ENCODE assay signal across 15 cellular contexts in genomic region chr20:25280574-25281535, GRCh38. TPM values are rescaled to one million over a fixed set of nuclear protein-coding genes. Genes with fewer than 3 reads are reported as not detected.
DNase-seq lines count a peak whose midpoint lies in the region; ATAC-seq, FAIRE-seq and TF ChIP-seq lines count a peak whose summit lies in the region.
"Had no signal": no experiment of that assay in that cellular context is flagged by ENCODE, and none has a peak within 500 bp of the region (broad histone marks: within the 10 kb centered on the region; RNA-seq: fewer than 3 reads in every experiment).

No MANE protein-coding gene starts in this region.

- H3K27me3 Mint-ChIP-seq in HFFc6 (ENCODE audit: insufficient read depth), result peaks cover 5% of the 10 kb centered on the region
- H3K27me3 Mint-ChIP-seq: activated naive CD8-positive, alpha-beta T cell treated with anti-CD3 and anti-CD28 coated beads for 36 hours; CD8-positive, alpha-beta memory T cell had no signal

- intact Hi-C loops in kidney (cut with DNase I), result no loop called here
- intact Hi-C loops in gastrocnemius medialis (cut with DNase I; ENCODE audit: low total_unique reads), result no loop called here
- intact Hi-C loops in A673 (cut with micrococcal nuclease; ENCODE audit: unreplicated experiment), result no loop called here

- H3K4me1 ChIP-seq in kidney (ENCODE audit: control insufficient read depth in 1 of 2, insufficient read depth in 1 of 2, low read depth in 1 of 2, low read length in 2 of 2) (peaks cover 0 to 8% of the 10 kb centered on the region in 2 donors), gastrocnemius medialis (peaks cover 0 to 9% of the 10 kb centered on the region in 2 donors), SK-N-SH (ENCODE audit: control insufficient read depth in 1 of 2, insufficient read depth in 2 of 2, low read depth in 1 of 2, low read length in 1 of 2) (peaks cover 0 to 16% of the 10 kb centered on the region in 2 experiments; a peak in 1 of 4 replicates), A673 (ENCODE audit: insufficient read depth, low read length, poor library complexity, severe bottlenecking) (no peaks in the 10 kb centered on the region)
- H3K4me1 ChIP-seq: colonic mucosa had no signal

- TF ChIP-seq EP300 in SK-N-SH (IDR thresholded peaks at IDR 0.05; ENCODE audit: borderline replicate concordance in 1 of 2, low read depth in 1 of 2, low read length in 1 of 2), result no peak

- no peaks in the 10 kb centered on the region for H3K9me3 Mint-ChIP-seq in HFFc6
- H3K9me3 Mint-ChIP-seq: activated naive CD8-positive, alpha-beta T cell treated with anti-CD3 and anti-CD28 coated beads for 36 hours; CD8-positive, alpha-beta memory T cell had no signal

- no peaks in the 10 kb centered on the region for H3K9me2 ChIP-seq in SK-N-SH

- no peaks in the 10 kb centered on the region for H3K4me1 Mint-ChIP-seq in HFFc6 (ENCODE audit: low read depth)
- H3K4me1 Mint-ChIP-seq: activated naive CD8-positive, alpha-beta T cell treated with anti-CD3 and anti-CD28 coated beads for 36 hours; CD8-positive, alpha-beta memory T cell had no signal

- H3K36me3 Mint-ChIP-seq in HFFc6 (ENCODE audit: low read depth), result peaks cover 15% of the 10 kb centered on the region

- ATAC-seq in GM19452 (IDR thresholded peaks at IDR 0.05; ENCODE audit: unreplicated experiment) (peak; percentile 7), gastrocnemius medialis (no peak)
- ATAC-seq: stimulated activated naive CD8-positive, alpha-beta T cell treated with anti-CD3 and anti-CD28 coated beads, Interleukin-15, Interleukin-2, amounts not matched to agents 100 U/mL and 50 U/mL, for 24 hours had no signal

- no peak overlapping the region for H3K27ac Mint-ChIP-seq in HFFc6
- H3K27ac Mint-ChIP-seq: activated naive CD8-positive, alpha-beta T cell treated with anti-CD3 and anti-CD28 coated beads for 36 hours; CD8-positive, alpha-beta memory T cell had no signal

- CTCF ChIA-PET in SK-N-SH (lab: Yijun Ruan, JAX) (interaction anchor here (1.0 to 8.2 kb wide), 5 partner anchors 14 to 285 kb away, joined by 3 to 46 read pairs (median 7); partner anchors contain the start of gene PYGB), A673 (lab: Charles Lee) (no interaction called here)

- no peak overlapping the region for H3K4me3 ChIP-seq in kidney (ENCODE audit: low read length in 2 of 2)
- no peak overlapping the region for H3K4me3 ChIP-seq in gastrocnemius medialis
- H3K4me3 ChIP-seq in SK-N-SH (ENCODE audit: low read depth in 2 of 2, low read length in 1 of 2), result no peak overlapping the region
- no peak overlapping the region for H3K4me3 ChIP-seq in A673 (ENCODE audit: low read depth, low read length, poor library complexity, severe bottlenecking)
- H3K4me3 ChIP-seq: colonic mucosa had no signal

- TF ChIP-seq CTCF in VCaP (conservative IDR thresholded peaks at IDR 0.05) (no peak), kidney (IDR thresholded peaks at IDR 0.05; ENCODE audit: borderline replicate concordance, extremely low read depth, insufficient read depth) (no peak), gastrocnemius medialis (IDR thresholded peaks at IDR 0.05 in 4 of 5, conservative IDR thresholded peaks at IDR 0.05 in 1 of 5) (no peak), SK-N-SH (IDR thresholded peaks at IDR 0.05) (no peak), HFFc6 (IDR thresholded peaks at IDR 0.05) (no peak), A673 (conservative IDR thresholded peaks at IDR 0.05; ENCODE audit: low read depth, low read length) (no peak)

- TF ChIP-seq POLR2A in gastrocnemius medialis (IDR thresholded peaks at IDR 0.05), result no peak
- no peak for TF ChIP-seq POLR2A in GM12891 (IDR thresholded peaks at IDR 0.05; ENCODE audit: low read depth, low read length)

- H3F3A ChIP-seq in SK-N-SH (replicated peaks; ENCODE audit: insufficient read depth), result no peaks in the 10 kb centered on the region

- no peaks in the 10 kb centered on the region for H3K9me3 ChIP-seq in kidney (ENCODE audit: control insufficient read depth in 1 of 2, low read length in 2 of 2)
- no peaks in the 10 kb centered on the region for H3K9me3 ChIP-seq in gastrocnemius medialis
- H3K9me3 ChIP-seq in SK-N-SH, result no peaks in the 10 kb centered on the region
- no peaks in the 10 kb centered on the region for H3K9me3 ChIP-seq in A673 (ENCODE audit: low read depth, low read length, poor library complexity, severe bottlenecking)
- H3K9me3 ChIP-seq: colonic mucosa had no signal

- no peaks in the 10 kb centered on the region for H3K79me2 ChIP-seq in SK-N-SH (ENCODE audit: insufficient read depth)

- no peak for TF ChIP-seq RAD21 in SK-N-SH (IDR thresholded peaks at IDR 0.05; ENCODE audit: low read length)

- no peak overlapping the region for H3K4me3 Mint-ChIP-seq in HFFc6
- H3K4me3 Mint-ChIP-seq: activated naive CD8-positive, alpha-beta T cell treated with anti-CD3 and anti-CD28 coated beads for 36 hours; CD8-positive, alpha-beta memory T cell had no signal

- DNase-seq in kidney (peak; percentile 60), gastrocnemius medialis (peak; percentile 1 to 9), GM12891 (ENCODE audit: insufficient read length, low spot score) (no peak), SK-N-SH (no peak), HFFc6 (no peak), A673 (ENCODE audit: low spot score) (no peak)
- DNase-seq: activated naive CD8-positive, alpha-beta T cell treated with anti-CD3 and anti-CD28 coated beads for 36 hours; colonic mucosa; NCI-H1417 treated with DMSO at 0.1 percent for 48 hours; NCI-H524 treated with DMSO at 0.1 percent for 48 hours; stimulated activated naive CD8-positive, alpha-beta T cell treated with anti-CD3 and anti-CD28 coated beads, Interleukin-15, Interleukin-2, amounts not matched to agents 100 U/mL and 50 U/mL, for 24 hours; T1000 had no signal

- peak overlapping the region; percentile 94 for H3K27ac ChIP-seq in VCaP
- H3K27ac ChIP-seq in kidney (ENCODE audit: low read depth in 2 of 2, low read length in 2 of 2), result peak overlapping the region; percentile 53 to 63
- H3K27ac ChIP-seq in gastrocnemius medialis, result no peak overlapping the region
- H3K27ac ChIP-seq in SK-N-SH (ENCODE audit: low read depth in 2 of 2, low read length in 1 of 2), result peak overlapping the region in 1 of 2 experiments; percentile 72; a peak in 1 of 4 replicates
- no peak overlapping the region for H3K27ac ChIP-seq in A673 (ENCODE audit: low read depth, low read length, poor library complexity, severe bottlenecking)
- H3K27ac ChIP-seq: colonic mucosa had no signal

- H2AFZ ChIP-seq in SK-N-SH (ENCODE audit: low read depth), result no peak overlapping the region

- in situ Hi-C loops in gastrocnemius medialis (cut with MboI; ENCODE audit: low sequenced_read_pairs in 4 of 4), result loop anchor here in 1 of 4 donors (25.0 kb wide), 2 partner anchors 94 to 294 kb away; partner anchors contain the start of genes APMAP and ENTPD6

- 96% methylated on average over 28 of the region's 33 CpGs for WGBS in SK-N-SH (ENCODE audit: low lambda C conversion rate)

- POLR2A ChIA-PET in SK-N-SH (lab: Yijun Ruan, JAX) (interaction anchor here (0.6 to 1.3 kb wide), 3 partner anchors 27 to 33 kb away, joined by 5 to 6 read pairs (median 5); partner anchors contain the start of gene PYGB), A673 (lab: Charles Lee; ENCODE audit: low non-redundant PET) (no interaction called here)

- no TSS peak for BruUV-seq in A673 (replicated peaks; lab: Mats Ljungman, UMichigan)

- H3K36me3 ChIP-seq in kidney (ENCODE audit: control insufficient read depth in 1 of 2, insufficient read depth in 2 of 2, low read length in 2 of 2) (peaks cover 17 to 28% of the 10 kb centered on the region in 2 donors), gastrocnemius medialis (peaks cover 0 to 54% of the 10 kb centered on the region in 2 donors), SK-N-SH (replicated peaks in 1 of 2; ENCODE audit: control insufficient read depth in 1 of 2, insufficient read depth in 2 of 2, low read length in 1 of 2) (peaks cover 3 to 81% of the 10 kb centered on the region in 2 experiments), A673 (ENCODE audit: insufficient read depth, low read length, poor library complexity, severe bottlenecking) (no peaks in the 10 kb centered on the region)

- FAIRE-seq in kidney (lab: Jason Lieb, UNC), result no peak
- no peak for FAIRE-seq in GM12891 (lab: Jason Lieb, UNC)

- H4K20me1 ChIP-seq in SK-N-SH (ENCODE audit: insufficient read depth), result no peaks in the 10 kb centered on the region

- no peak overlapping the region for H3K4me2 ChIP-seq in SK-N-SH

- H3K27me3 ChIP-seq in gastrocnemius medialis (no peaks in the 10 kb centered on the region), SK-N-SH (ENCODE audit: insufficient read depth) (no peaks in the 10 kb centered on the region), A673 (replicated peaks; ENCODE audit: insufficient read depth, low read depth, low read length, poor library complexity) (no peaks in the 10 kb centered on the region)
- H3K27me3 ChIP-seq: colonic mucosa had no signal

- H3K9ac ChIP-seq in kidney (ENCODE audit: low read length in 2 of 2), result no peak overlapping the region
- no peak overlapping the region for H3K9ac ChIP-seq in SK-N-SH

TF ChIP-seq in GM12891, 5 proteins besides CTCF, POLR2A, EP300 and RAD21:
- no peak for TF ChIP-seq POLR2AphosphoS5 (IDR thresholded peaks at IDR 0.05; ENCODE audit: low read depth, low read length)
- TF ChIP-seq TAF1 (IDR thresholded peaks at IDR 0.05; ENCODE audit: low read depth, low read length), result no peak
- no peak for TF ChIP-seq POU2F2 (IDR thresholded peaks at IDR 0.05; ENCODE audit: low read depth, low read length)
- no peak for TF ChIP-seq PAX5 (IDR thresholded peaks at IDR 0.05; ENCODE audit: insufficient read depth, low read length, severe bottlenecking)
- TF ChIP-seq SPI1 (IDR thresholded peaks at IDR 0.05; ENCODE audit: low read depth, low read length), result no peak

TF ChIP-seq in SK-N-SH, 30 proteins besides CTCF, POLR2A, EP300 and RAD21:
- no peak for TF ChIP-seq EZH2phosphoT487 (IDR thresholded peaks at IDR 0.05; ENCODE audit: borderline replicate concordance, low read depth)

RNA-seq across cellular contexts. Expression of gene PYGB, which starts 33.0 kb away (rescaled TPM):
- total RNA-seq in kidney (176 TPM), gastrocnemius medialis (10 to 100 TPM; 13.6 to 50.7 (median 27.0) TPM), A673 (2021) (52.3 and 53.5 TPM in 2 replicates)
- polyA plus RNA-seq in kidney (ENCODE audit: insufficient read depth, low read depth, low replicate concordance) (50.9 TPM), SK-N-SH (2012; rRNA removed) (32.2 and 35.8 TPM in 2 replicates)
- polyA plus RNA-seq in GM12891 (2012; ENCODE audit: low read depth, missing spikeins), result 16.7 TPM
- polyA plus RNA-seq in SK-N-SH (2012; cell fraction: cytosol; rRNA removed), result 16.8 and 25.0 TPM in 2 replicates
- polyA plus RNA-seq in SK-N-SH (2012; cell fraction: nucleus; rRNA removed), result 75.6 and 77.6 TPM in 2 replicates
- 10 to 100 TPM; 65.4 to 75.6 (median 70.2) TPM for total RNA-seq in HFFc6 (2021; fragmentation: NEBNext Ultra II Directional; extraction: Animal tissue kit (Norgen Biotek cat#: 25700))

Comparison
In these comparisons a context has a peak if more than half of its experiments do, and no peak if none do; other contexts are left out.
1. H3K27ac ChIP-seq: peak in VCaP (single experiment) and kidney (2 of 2); none in gastrocnemius medialis (0 of 4) and A673 (single experiment).
2. DNase-seq: peak in kidney (single experiment) and gastrocnemius medialis (2 of 2); none in GM12891 (single experiment), SK-N-SH (single experiment), HFFc6 (single experiment) and A673 (single experiment).